8 cellular contexts compared by ENCODE assay signal in genomic region chr11:130916238-130916855, GRCh38. TPM values are rescaled to one million over a fixed set of nuclear protein-coding genes. Genes with fewer than 3 reads are reported as not detected.
DNase-seq lines count a peak whose midpoint lies in the region; ATAC-seq, FAIRE-seq and TF ChIP-seq lines count a peak whose summit lies in the region.

Gene SNX19 (minus strand): TSS chr11:130916479. CDS start chr11:130915939, 540 bp downstream.

- FAIRE-seq in RCC 7860 (lab: Jason Lieb, UNC) = no peak

- H3K4me3 ChIP-seq in DOHH2 (ENCODE audit: low read length) = peak within 1 kb of the TSS; percentile 98

- H4K20me1 ChIP-seq in DOHH2 (ENCODE audit: control insufficient read depth, insufficient read depth, low read depth, low read length) = no peaks in the 10 kb centered on the region

- H3K9me3 Mint-ChIP-seq in activated T-helper 1 cell treated with anti-CD3 and anti-CD28 coated beads, Interleukin-12 subunit alpha, Interleukin-12 subunit beta, Interleukin-2, Interleukin-4 antibody, amounts not matched to agents 30 ng/mL and 10 ng/mL and 1 ng/mL, durations not matched to agents 14 hours and 24 hours and 36 hours = no peaks in the 10 kb centered on the region
- peaks cover 0 to 6% (median 2%) of the 10 kb centered on the region in 7 donors for H3K9me3 Mint-ChIP-seq in naive B cell
- H3K9me3 Mint-ChIP-seq in stimulated activated memory B cell treated with anti-CD40 and anti-IgM and Interleukin-4, amounts not matched to agents 10 μg/mL and 1 μg/mL and 100 μg/mL, for 72 hours = peaks cover 3% of the 10 kb centered on the region

- H3K79me2 ChIP-seq in DOHH2 (ENCODE audit: control insufficient read depth, low read length) = peaks cover 38% of the 10 kb centered on the region

- H3K27ac Mint-ChIP-seq in activated T-helper 1 cell treated with anti-CD3 and anti-CD28 coated beads, Interleukin-12 subunit alpha, Interleukin-12 subunit beta, Interleukin-2, Interleukin-4 antibody, amounts not matched to agents 30 ng/mL and 10 ng/mL and 1 ng/mL, durations not matched to agents 14 hours and 24 hours and 36 hours = peak within 1 kb of the TSS; percentile 63
- H3K27ac Mint-ChIP-seq in naive B cell = peak within 1 kb of the TSS; percentile 76 to 96 (median 92)
- peak within 1 kb of the TSS; percentile 89 for H3K27ac Mint-ChIP-seq in stimulated activated memory B cell treated with anti-CD40 and anti-IgM and Interleukin-4, amounts not matched to agents 10 μg/mL and 1 μg/mL and 100 μg/mL, for 72 hours

- H3K9me3 ChIP-seq in DOHH2 (ENCODE audit: control insufficient read depth, insufficient read depth, low read length) = peaks cover 6% of the 10 kb centered on the region; the same call in 1 of the 2 replicates

- H3K27me3 ChIP-seq in DOHH2 (ENCODE audit: control insufficient read depth, low read length) = no peaks in the 10 kb centered on the region

- in situ Hi-C loops in KBM-7 (cut with MboI; ENCODE audit: low pct_unique_long_range_greater_than_20kb, low sequenced_read_pairs) = no loop called here

- DNase-seq in KBM-7 = peak; percentile 5
- peak; percentile 72 for DNase-seq in RCC 7860 (ENCODE audit: low spot score)
- peak; percentile 90 for DNase-seq in activated T-helper 1 cell treated with anti-CD3 and anti-CD28 coated beads, Interleukin-12 subunit alpha, Interleukin-12 subunit beta, Interleukin-2, Interleukin-4 antibody, amounts not matched to agents 30 ng/mL and 10 ng/mL and 1 ng/mL, durations not matched to agents 14 hours and 24 hours and 36 hours (ENCODE audit: low spot score)
- peak; percentile 89 for DNase-seq in fibroblast of gingiva (ENCODE audit: low read depth)
- DNase-seq in naive B cell = peak; percentile 91

- H3K4me1 ChIP-seq in DOHH2 (ENCODE audit: control insufficient read depth, low read length) = peaks cover 29% of the 10 kb centered on the region

- peaks cover 38% of the 10 kb centered on the region for H3K36me3 ChIP-seq in DOHH2 (ENCODE audit: control insufficient read depth, low read length)

- intact Hi-C loops in activated T-helper 1 cell treated with anti-CD3 and anti-CD28 coated beads, Interleukin-12 subunit alpha, Interleukin-12 subunit beta, Interleukin-2, Interleukin-4 antibody, amounts not matched to agents 30 ng/mL and 10 ng/mL and 1 ng/mL, durations not matched to agents 14 hours and 24 hours and 36 hours (cut with micrococcal nuclease) = loop anchor here (1.0 to 10.0 kb wide), 9 partner anchors 22 to 1638 kb away; partner anchors contain the start of genes APLP2, NFRKB and ZBTB44

- H3K36me3 Mint-ChIP-seq in activated T-helper 1 cell treated with anti-CD3 and anti-CD28 coated beads, Interleukin-12 subunit alpha, Interleukin-12 subunit beta, Interleukin-2, Interleukin-4 antibody, amounts not matched to agents 30 ng/mL and 10 ng/mL and 1 ng/mL, durations not matched to agents 14 hours and 24 hours and 36 hours (ENCODE audit: low read depth) = peaks cover 23% of the 10 kb centered on the region
- peaks cover 17 to 19% of the 10 kb centered on the region in 2 donors for H3K36me3 Mint-ChIP-seq in naive B cell
- H3K36me3 Mint-ChIP-seq in stimulated activated memory B cell treated with anti-CD40 and anti-IgM and Interleukin-4, amounts not matched to agents 10 μg/mL and 1 μg/mL and 100 μg/mL, for 72 hours = peaks cover 27% of the 10 kb centered on the region

- ATAC-seq in GM21717 (IDR thresholded peaks at IDR 0.05; ENCODE audit: unreplicated experiment) (peak; percentile 99), naive B cell (ENCODE audit: low read depth in 2 of 2) (peak; percentile 98)
- ATAC-seq in stimulated activated memory B cell treated with anti-CD40 and anti-IgM and Interleukin-4, amounts not matched to agents 10 μg/mL and 1 μg/mL and 100 μg/mL, for 72 hours = peak; percentile 100

- peak; percentile 78 for TF ChIP-seq CTCF in DOHH2 (IDR thresholded peaks at IDR 0.05; ENCODE audit: low read depth, low read length, poor library complexity, severe bottlenecking)

- peaks cover 8% of the 10 kb centered on the region for H3K27me3 Mint-ChIP-seq in activated T-helper 1 cell treated with anti-CD3 and anti-CD28 coated beads, Interleukin-12 subunit alpha, Interleukin-12 subunit beta, Interleukin-2, Interleukin-4 antibody, amounts not matched to agents 30 ng/mL and 10 ng/mL and 1 ng/mL, durations not matched to agents 14 hours and 24 hours and 36 hours (ENCODE audit: insufficient read depth)
- H3K27me3 Mint-ChIP-seq in naive B cell = peaks cover 16 to 34% (median 27%) of the 10 kb centered on the region in 3 donors
- H3K27me3 Mint-ChIP-seq in stimulated activated memory B cell treated with anti-CD40 and anti-IgM and Interleukin-4, amounts not matched to agents 10 μg/mL and 1 μg/mL and 100 μg/mL, for 72 hours = peaks cover 14% of the 10 kb centered on the region

- H3K4me1 Mint-ChIP-seq in activated T-helper 1 cell treated with anti-CD3 and anti-CD28 coated beads, Interleukin-12 subunit alpha, Interleukin-12 subunit beta, Interleukin-2, Interleukin-4 antibody, amounts not matched to agents 30 ng/mL and 10 ng/mL and 1 ng/mL, durations not matched to agents 14 hours and 24 hours and 36 hours (ENCODE audit: low read depth) = peaks cover 33% of the 10 kb centered on the region
- peaks cover 12 to 43% (median 32%) of the 10 kb centered on the region in 3 donors for H3K4me1 Mint-ChIP-seq in naive B cell
- peaks cover 30% of the 10 kb centered on the region for H3K4me1 Mint-ChIP-seq in stimulated activated memory B cell treated with anti-CD40 and anti-IgM and Interleukin-4, amounts not matched to agents 10 μg/mL and 1 μg/mL and 100 μg/mL, for 72 hours

- peak within 1 kb of the TSS; percentile 92 for H3K4me2 ChIP-seq in DOHH2 (ENCODE audit: low read length)

- peak within 1 kb of the TSS; percentile 87 for H3K4me3 Mint-ChIP-seq in activated T-helper 1 cell treated with anti-CD3 and anti-CD28 coated beads, Interleukin-12 subunit alpha, Interleukin-12 subunit beta, Interleukin-2, Interleukin-4 antibody, amounts not matched to agents 30 ng/mL and 10 ng/mL and 1 ng/mL, durations not matched to agents 14 hours and 24 hours and 36 hours
- peak within 1 kb of the TSS; percentile 82 to 96 (median 92) for H3K4me3 Mint-ChIP-seq in naive B cell
- H3K4me3 Mint-ChIP-seq in stimulated activated memory B cell treated with anti-CD40 and anti-IgM and Interleukin-4, amounts not matched to agents 10 μg/mL and 1 μg/mL and 100 μg/mL, for 72 hours = peak within 1 kb of the TSS; percentile 82

- H3F3A ChIP-seq in DOHH2 (ENCODE audit: control insufficient read depth, insufficient read depth) = no peaks in the 10 kb centered on the region

- no peak within 1 kb of the TSS for H3K27ac ChIP-seq in DOHH2 (ENCODE audit: low read depth, low read length)

- H3K9me2 ChIP-seq in DOHH2 (replicated peaks; ENCODE audit: control insufficient read depth, low read length) = no peaks in the 10 kb centered on the region

RNA-seq across cellular contexts. Expression of gene SNX19, which starts in this region (rescaled TPM):
- 58.5 and 60.7 TPM in 2 replicates for total RNA-seq in activated T-helper 1 cell treated with anti-CD3 and anti-CD28 coated beads, Interleukin-12 subunit alpha, Interleukin-12 subunit beta, Interleukin-2, Interleukin-4 antibody, amounts not matched to agents 30 ng/mL and 10 ng/mL and 1 ng/mL, durations not matched to agents 14 hours and 24 hours and 36 hours
- polyA plus RNA-seq in naive B cell (ENCODE audit: low read depth in 6 of 6) = 10 to 100 TPM; 18.8 to 39.5 (median 28.5) TPM

Comparison
In these comparisons a context has a peak if more than half of its experiments do, and no peak if none do; other contexts are left out.
1. DNase-seq: peak in every context shown above with its lines; median percentile 91 in naive B cell; 90 in activated T-helper 1 cell treated with anti-CD3 and anti-CD28 coated beads, Interleukin-12 subunit alpha, Interleukin-12 subunit beta, Interleukin-2, Interleukin-4 antibody, amounts not matched to agents 30 ng/mL and 10 ng/mL and 1 ng/mL, durations not matched to agents 14 hours and 24 hours and 36 hours; 89 in fibroblast of gingiva; 72 in RCC 7860; 5 in KBM-7.